1 cellular context compared by ENCODE assay signal in the genomic region with DNA sequence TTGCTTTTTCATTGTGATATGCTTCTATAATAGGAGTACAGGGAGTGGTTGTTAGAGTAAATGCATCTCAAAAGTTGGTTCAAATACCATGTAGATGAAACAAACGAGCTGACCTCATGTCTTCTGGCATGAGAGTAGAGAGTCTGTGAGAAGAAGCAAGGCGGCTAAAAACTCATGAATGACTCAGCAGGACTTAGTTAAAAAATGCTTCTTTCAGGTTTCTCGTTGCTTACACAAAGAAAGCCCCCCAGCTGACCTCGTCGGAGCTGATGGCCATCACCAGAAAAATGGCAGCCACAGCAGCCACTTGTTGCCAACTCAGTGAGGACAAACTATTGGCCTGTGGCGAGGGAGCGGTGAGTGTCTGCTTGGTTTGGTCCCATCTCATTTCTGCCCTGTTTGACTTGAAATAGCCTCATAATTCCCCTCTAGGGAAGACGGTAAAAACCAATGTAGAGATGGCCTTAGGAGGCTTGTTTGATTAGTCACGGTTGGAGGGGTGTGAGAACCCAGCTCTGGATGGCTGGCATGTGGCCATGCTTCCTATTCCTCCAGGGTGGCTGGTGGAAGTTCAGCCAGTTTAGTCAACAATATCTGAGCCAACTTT.
TF ChIP-seq lines count a peak whose summit lies in the region.

No MANE protein-coding gene starts in this region.

TF ChIP-seq in HepG2, 621 proteins besides CTCF, POLR2A, EP300 and RAD21 (continued from another document):
- TF ChIP-seq, protein P1, sequence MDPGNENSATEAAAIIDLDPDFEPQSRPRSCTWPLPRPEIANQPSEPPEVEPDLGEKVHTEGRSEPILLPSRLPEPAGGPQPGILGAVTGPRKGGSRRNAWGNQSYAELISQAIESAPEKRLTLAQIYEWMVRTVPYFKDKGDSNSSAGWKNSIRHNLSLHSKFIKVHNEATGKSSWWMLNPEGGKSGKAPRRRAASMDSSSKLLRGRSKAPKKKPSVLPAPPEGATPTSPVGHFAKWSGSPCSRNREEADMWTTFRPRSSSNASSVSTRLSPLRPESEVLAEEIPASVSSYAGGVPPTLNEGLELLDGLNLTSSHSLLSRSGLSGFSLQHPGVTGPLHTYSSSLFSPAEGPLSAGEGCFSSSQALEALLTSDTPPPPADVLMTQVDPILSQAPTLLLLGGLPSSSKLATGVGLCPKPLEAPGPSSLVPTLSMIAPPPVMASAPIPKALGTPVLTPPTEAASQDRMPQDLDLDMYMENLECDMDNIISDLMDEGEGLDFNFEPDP (CRISPR knock-in tag; conservative IDR thresholded peaks at IDR 0.05): 0 out of 2 replicates have a peak, but pooled peaks have one; percentile 56
- TF ChIP-seq ZNF331 (CRISPR knock-in tag; IDR thresholded peaks at IDR 0.05): no peak
- 0 out of 2 replicates have a peak, but pooled peaks have one; percentile 21 for TF ChIP-seq ETV5 (CRISPR knock-in tag; IDR thresholded peaks at IDR 0.05; ENCODE audit: borderline replicate concordance)
- TF ChIP-seq ZBTB42 (CRISPR knock-in tag; IDR thresholded peaks at IDR 0.05): no peak
- TF ChIP-seq, protein P2, sequence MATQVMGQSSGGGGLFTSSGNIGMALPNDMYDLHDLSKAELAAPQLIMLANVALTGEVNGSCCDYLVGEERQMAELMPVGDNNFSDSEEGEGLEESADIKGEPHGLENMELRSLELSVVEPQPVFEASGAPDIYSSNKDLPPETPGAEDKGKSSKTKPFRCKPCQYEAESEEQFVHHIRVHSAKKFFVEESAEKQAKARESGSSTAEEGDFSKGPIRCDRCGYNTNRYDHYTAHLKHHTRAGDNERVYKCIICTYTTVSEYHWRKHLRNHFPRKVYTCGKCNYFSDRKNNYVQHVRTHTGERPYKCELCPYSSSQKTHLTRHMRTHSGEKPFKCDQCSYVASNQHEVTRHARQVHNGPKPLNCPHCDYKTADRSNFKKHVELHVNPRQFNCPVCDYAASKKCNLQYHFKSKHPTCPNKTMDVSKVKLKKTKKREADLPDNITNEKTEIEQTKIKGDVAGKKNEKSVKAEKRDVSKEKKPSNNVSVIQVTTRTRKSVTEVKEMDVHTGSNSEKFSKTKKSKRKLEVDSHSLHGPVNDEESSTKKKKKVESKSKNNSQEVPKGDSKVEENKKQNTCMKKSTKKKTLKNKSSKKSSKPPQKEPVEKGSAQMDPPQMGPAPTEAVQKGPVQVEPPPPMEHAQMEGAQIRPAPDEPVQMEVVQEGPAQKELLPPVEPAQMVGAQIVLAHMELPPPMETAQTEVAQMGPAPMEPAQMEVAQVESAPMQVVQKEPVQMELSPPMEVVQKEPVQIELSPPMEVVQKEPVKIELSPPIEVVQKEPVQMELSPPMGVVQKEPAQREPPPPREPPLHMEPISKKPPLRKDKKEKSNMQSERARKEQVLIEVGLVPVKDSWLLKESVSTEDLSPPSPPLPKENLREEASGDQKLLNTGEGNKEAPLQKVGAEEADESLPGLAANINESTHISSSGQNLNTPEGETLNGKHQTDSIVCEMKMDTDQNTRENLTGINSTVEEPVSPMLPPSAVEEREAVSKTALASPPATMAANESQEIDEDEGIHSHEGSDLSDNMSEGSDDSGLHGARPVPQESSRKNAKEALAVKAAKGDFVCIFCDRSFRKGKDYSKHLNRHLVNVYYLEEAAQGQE (IDR thresholded peaks at IDR 0.05; ENCODE audit: borderline replicate concordance in 1 of 2, low read depth in 1 of 2, low read length in 2 of 2): no peak; a peak in 1 of 4 replicates
